ENCODE assay signal across 8 cellular contexts in the genomic region with DNA sequence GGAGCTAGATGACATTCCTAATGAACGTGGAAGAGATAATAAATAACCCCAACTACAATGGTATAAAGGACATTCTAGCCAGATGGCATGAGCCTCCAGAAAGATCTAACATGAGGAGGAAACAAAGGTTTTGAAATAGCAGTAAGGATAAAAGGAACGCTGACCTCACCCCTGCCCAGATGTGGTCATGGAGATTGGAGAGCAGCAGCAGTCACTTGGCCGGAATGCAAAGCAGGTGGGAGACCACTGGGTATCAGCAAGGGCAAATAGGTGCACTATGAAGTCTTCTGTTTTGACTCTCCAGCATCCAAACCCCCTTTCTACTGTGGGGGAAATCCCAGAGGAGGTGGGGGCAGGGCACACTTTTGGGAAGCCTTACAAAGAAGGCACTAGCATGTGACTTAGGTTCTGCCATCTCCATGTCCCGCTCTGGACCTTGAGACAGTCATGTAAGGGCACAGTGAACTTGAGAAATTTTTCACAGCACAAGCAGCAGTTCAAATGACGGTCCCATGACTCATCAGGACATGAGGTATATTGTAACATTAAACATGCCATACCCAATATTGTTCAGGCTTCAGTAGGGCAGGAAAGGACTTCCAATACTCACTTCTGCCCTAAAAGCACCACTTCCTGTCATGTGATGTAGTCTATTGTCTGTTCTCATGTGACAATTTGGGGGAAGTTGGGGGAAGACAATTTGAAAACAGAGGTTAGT. TPM values are rescaled to one million over a fixed set of nuclear protein-coding genes. Genes with fewer than 3 reads are reported as not detected.
DNase-seq lines count a peak whose midpoint lies in the region; ATAC-seq and TF ChIP-seq lines count a peak whose summit lies in the region.

No MANE protein-coding gene starts in this region.

- H3K27me3 Mint-ChIP-seq in activated CD4-positive, alpha-beta T cell treated with anti-CD3 and anti-CD28 coated beads, Interleukin-2, amount 10 ng/mL, durations not matched to agents 7 days and 5 days: no peaks in the 10 kb centered on the region

- no peak for TF ChIP-seq POLR2A in GM18505 (IDR thresholded peaks at IDR 0.05; ENCODE audit: borderline replicate concordance, extremely low read depth, insufficient read depth, insufficient read length)

- H3K27ac ChIP-seq in mesodermal cell (ENCODE audit: low read depth, low read length, severe bottlenecking): peak overlapping the region; percentile 61

- POLR2A ChIA-PET in activated CD4-positive, alpha-beta T cell treated with anti-CD3 and anti-CD28 coated beads, Interleukin-2, amount 10 ng/mL, durations not matched to agents 7 days and 5 days (lab: Charles Lee): no interaction called here

- H3K4me3 Mint-ChIP-seq in activated CD4-positive, alpha-beta T cell treated with anti-CD3 and anti-CD28 coated beads, Interleukin-2, amount 10 ng/mL, durations not matched to agents 7 days and 5 days: no peak overlapping the region

- H3K9me3 ChIP-seq in mesodermal cell (ENCODE audit: control insufficient read depth, low read length): no peaks in the 10 kb centered on the region

- CTCF ChIA-PET in activated CD4-positive, alpha-beta T cell treated with anti-CD3 and anti-CD28 coated beads, Interleukin-2, amount 10 ng/mL, durations not matched to agents 7 days and 5 days (lab: Charles Lee): no interaction called here

- no peak overlapping the region for H3K4me3 ChIP-seq in mesodermal cell (ENCODE audit: extremely low read depth, insufficient read depth, low read length, poor library complexity, severe bottlenecking)

- H3K36me3 Mint-ChIP-seq in activated CD4-positive, alpha-beta T cell treated with anti-CD3 and anti-CD28 coated beads, Interleukin-2, amount 10 ng/mL, durations not matched to agents 7 days and 5 days (ENCODE audit: low read depth): no peaks in the 10 kb centered on the region

- no peaks in the 10 kb centered on the region for H3K9me3 Mint-ChIP-seq in activated CD4-positive, alpha-beta T cell treated with anti-CD3 and anti-CD28 coated beads, Interleukin-2, amount 10 ng/mL, durations not matched to agents 7 days and 5 days

- DNase-seq in Daoy (ENCODE audit: low read depth): peak; percentile 77
- DNase-seq in activated CD4-positive, alpha-beta T cell treated with anti-CD3 and anti-CD28 coated beads, Interleukin-2, amount 10 ng/mL, durations not matched to agents 7 days and 5 days: peak; percentile 22
- DNase-seq in SHP77 (lab: John Stamatoyannopoulos, UW): no peak
- DNase-seq in head of caudate nucleus: no peak

- no peaks in the 10 kb centered on the region for H3K36me3 ChIP-seq in mesodermal cell (ENCODE audit: control insufficient read depth, insufficient read depth, low read length)

- 92 to 100% methylated on average over 2 to 3 of the region's 5 CpGs for WGBS in mesodermal cell (ENCODE audit: insufficient coverage in 2 of 2), 2 experiments

- intact Hi-C loops in head of caudate nucleus (cut with DNase I): no loop called here

- H3K4me1 ChIP-seq in mesodermal cell (ENCODE audit: control insufficient read depth, insufficient read depth, low read length, poor library complexity, severe bottlenecking): peaks cover 12% of the 10 kb centered on the region

- peak overlapping the region; percentile 43 for H3K27ac Mint-ChIP-seq in activated CD4-positive, alpha-beta T cell treated with anti-CD3 and anti-CD28 coated beads, Interleukin-2, amount 10 ng/mL, durations not matched to agents 7 days and 5 days

- ATAC-seq in HG03432 (IDR thresholded peaks at IDR 0.05; ENCODE audit: unreplicated experiment) (peak; percentile 66), GM21619 (IDR thresholded peaks at IDR 0.05; ENCODE audit: unreplicated experiment) (no peak), GM18505 (IDR thresholded peaks at IDR 0.05; ENCODE audit: unreplicated experiment) (no peak)

- peaks cover 17% of the 10 kb centered on the region for H3K4me1 Mint-ChIP-seq in activated CD4-positive, alpha-beta T cell treated with anti-CD3 and anti-CD28 coated beads, Interleukin-2, amount 10 ng/mL, durations not matched to agents 7 days and 5 days

RNA-seq across cellular contexts. Expression of a gene that starts 55.2 kb away (rescaled TPM):
- 5.3 and 6.5 TPM in 2 replicates for total RNA-seq in Daoy (2014; rRNA removed; shearing (Covaris generic))
- total RNA-seq in activated CD4-positive, alpha-beta T cell treated with anti-CD3 and anti-CD28 coated beads, Interleukin-2, amount 10 ng/mL, durations not matched to agents 7 days and 5 days: 10 to 100 TPM; 20.3 to 25.5 TPM
- polyA plus RNA-seq in mesodermal cell (2013, experiment 1 of 2): 12.8 TPM
- 13.3 TPM for polyA plus RNA-seq in mesodermal cell (2013, experiment 2 of 2)

RNA-seq across cellular contexts. Expression of a gene that starts 55.3 kb away (rescaled TPM):
- 48.9 and 56.7 TPM in 2 replicates for total RNA-seq in Daoy (2014; rRNA removed; shearing (Covaris generic))
- total RNA-seq in activated CD4-positive, alpha-beta T cell treated with anti-CD3 and anti-CD28 coated beads, Interleukin-2, amount 10 ng/mL, durations not matched to agents 7 days and 5 days: 10 to 100 TPM; 92.3 to 96.5 TPM
- 34.5 TPM for polyA plus RNA-seq in mesodermal cell (2013, experiment 1 of 2)
- 45.8 TPM for polyA plus RNA-seq in mesodermal cell (2013, experiment 2 of 2)

Comparison
In these comparisons a context has a peak if more than half of its experiments do, and no peak if none do; other contexts are left out.
1. DNase-seq: peak in Daoy (single experiment) and activated CD4-positive, alpha-beta T cell treated with anti-CD3 and anti-CD28 coated beads, Interleukin-2, amount 10 ng/mL, durations not matched to agents 7 days and 5 days (single experiment); none in SHP77 (0 of 2) and head of caudate nucleus (0 of 42).